Comparison of ENCODE assay signal across 24 cellular contexts in genomic region chr6:86581833-86582232, GRCh38.
A peak's percentile ranks its signal among the peaks of the same experiment; 100 is the strongest.
DNase-seq lines count a peak whose midpoint lies in the region; ATAC-seq and TF ChIP-seq lines count a peak whose summit lies in the region.
"Had no signal": no experiment of that assay in that cellular context is flagged by ENCODE, and none has a peak within 500 bp of the region (broad histone marks: within the 10 kb centered on the region; RNA-seq: fewer than 3 reads in every experiment).

No MANE protein-coding gene starts in this region.

- H2AFZ ChIP-seq in smooth muscle cell (ENCODE audit: low read depth) = no peak overlapping the region
- H2AFZ ChIP-seq: GM23338 had no signal

- no peak for TF ChIP-seq POLR2A in breast epithelium (IDR thresholded peaks at IDR 0.05)

- H3K36me3 Mint-ChIP-seq in MCF 10A (ENCODE audit: insufficient read depth, unreplicated experiment) = no peaks in the 10 kb centered on the region
- H3K36me3 Mint-ChIP-seq: CD8-positive, alpha-beta T cell had no signal

- H3F3A ChIP-seq in smooth muscle cell (ENCODE audit: low read depth) = no peaks in the 10 kb centered on the region

- H3K79me2 ChIP-seq in smooth muscle cell (ENCODE audit: low read depth) = no peaks in the 10 kb centered on the region

- H3K4me3 ChIP-seq in breast epithelium = no peak overlapping the region
- H3K4me3 ChIP-seq in smooth muscle cell = no peak overlapping the region
- H3K4me3 ChIP-seq: GM23338, HAP-1, MG63 had no signal

- ATAC-seq in foreskin keratinocyte = no peak
- ATAC-seq: CD8-positive, alpha-beta T cell; GM23338; Panc1; SK-N-SH treated with all-trans-retinoic acid at 6 μM for 48 hours had no signal

- no TSS peak for BruUV-seq in MCF 10A (replicated peaks; lab: Mats Ljungman, UMichigan)

- no peak for TF ChIP-seq CTCF in MCF 10A (IDR thresholded peaks at IDR 0.05; ENCODE audit: unreplicated experiment)
- TF ChIP-seq CTCF in breast epithelium (IDR thresholded peaks at IDR 0.05) = no peak
- TF ChIP-seq CTCF in RWPE1 (conservative IDR thresholded peaks at IDR 0.05; ENCODE audit: low read depth) = no peak
- no peak for TF ChIP-seq CTCF in foreskin keratinocyte (conservative IDR thresholded peaks at IDR 0.05)
- TF ChIP-seq CTCF in smooth muscle cell (IDR thresholded peaks at IDR 0.05; ENCODE audit: borderline replicate concordance, insufficient read depth, poor library complexity, severe bottlenecking) = no peak
- TF ChIP-seq CTCF in GM10266 (IDR thresholded peaks at IDR 0.05; ENCODE audit: control insufficient read depth, insufficient read depth, low read depth, missing control alignments) = no peak

- H3K27ac ChIP-seq in breast epithelium (no peak overlapping the region), RWPE1 (no peak overlapping the region), foreskin keratinocyte (no peak overlapping the region), smooth muscle cell (ENCODE audit: low read depth) (peak overlapping the region; percentile 54)
- H3K27ac ChIP-seq: 22Rv1, C4-2B had no signal

- no peaks in the 10 kb centered on the region for H3K27me3 Mint-ChIP-seq in MCF 10A (ENCODE audit: insufficient read depth, unreplicated experiment)
- H3K27me3 Mint-ChIP-seq: B cell had no signal

- no peak overlapping the region for H3K4me3 Mint-ChIP-seq in MCF 10A (ENCODE audit: unreplicated experiment)
- H3K4me3 Mint-ChIP-seq: B cell; CD8-positive, alpha-beta T cell; GM23338 had no signal

- H3K9me3 Mint-ChIP-seq in MCF 10A (ENCODE audit: unreplicated experiment) = peaks cover 25% of the 10 kb centered on the region

- H3K4me2 ChIP-seq in smooth muscle cell = no peak overlapping the region
- H3K4me2 ChIP-seq: GM23338 had no signal

- DNase-seq in MCF 10A (ENCODE audit: unreplicated experiment) (peak; percentile 64), breast epithelium (ENCODE audit: low spot score in 2 of 2) (no peak), RWPE1 (ENCODE audit: low spot score) (peak; percentile 19), foreskin keratinocyte (peak; percentile 6 to 61), smooth muscle cell (lab: John Stamatoyannopoulos, UW; ENCODE audit: unreplicated experiment) (no peak), NCI-H748 treated with DMSO at 0.1 percent for 48 hours (lab: John Stamatoyannopoulos, UW) (no peak), GM10266 (ENCODE audit: extremely low spot score) (no peak), NCI-H2107 treated with DMSO at 0.1 percent for 48 hours (lab: John Stamatoyannopoulos, UW; ENCODE audit: unreplicated experiment) (no peak)
- DNase-seq: Caco-2; CD8-positive, alpha-beta T cell; DMS 273 treated with DMSO at 0.1 percent for 48 hours; DND-41; Kasumi-1; MG63; NCI-H2029; NCI-H446 treated with DMSO at 0.1 percent for 48 hours; NCI-H526 had no signal

- no peaks in the 10 kb centered on the region for H3K36me3 ChIP-seq in breast epithelium
- no peaks in the 10 kb centered on the region for H3K36me3 ChIP-seq in smooth muscle cell (ENCODE audit: low read depth)
- H3K36me3 ChIP-seq: HAP-1, MG63 had no signal

- H3K27me3 ChIP-seq in breast epithelium (no peaks in the 10 kb centered on the region), foreskin keratinocyte (no peaks in the 10 kb centered on the region), smooth muscle cell (ENCODE audit: low read depth) (no peaks in the 10 kb centered on the region)
- H3K27me3 ChIP-seq: MG63 had no signal

- H3K27ac Mint-ChIP-seq in MCF 10A (ENCODE audit: low read depth, unreplicated experiment) = peak overlapping the region; percentile 44
- H3K27ac Mint-ChIP-seq: B cell; CD8-positive, alpha-beta T cell; GM23338 had no signal

- H3K4me1 ChIP-seq in breast epithelium (no peaks in the 10 kb centered on the region), foreskin keratinocyte (no peaks in the 10 kb centered on the region), smooth muscle cell (ENCODE audit: low read depth) (no peaks in the 10 kb centered on the region)
- H3K4me1 ChIP-seq: Caco-2, HAP-1 had no signal

- intact Hi-C loops in MCF 10A (cut with micrococcal nuclease) (no loop called here), breast epithelium (cut with DNase I; ENCODE audit: low total_unique reads) (no loop called here)

- POLR2A ChIA-PET in MCF 10A (lab: Yijun Ruan, JAX) (no interaction called here), RWPE1 (lab: Yijun Ruan, JAX; ENCODE audit: low non-redundant PET) (no interaction called here)

- CTCF ChIA-PET in MCF 10A (lab: Yijun Ruan, JAX) (no interaction called here), RWPE1 (lab: Yijun Ruan, JAX) (no interaction called here)

- H3K4me1 Mint-ChIP-seq in MCF 10A (ENCODE audit: insufficient read depth, unreplicated experiment) = peaks cover 9% of the 10 kb centered on the region
- H3K4me1 Mint-ChIP-seq: B cell, GM23338 had no signal

- no peaks in the 10 kb centered on the region for H4K20me1 ChIP-seq in smooth muscle cell (ENCODE audit: low read depth)

- H3K9me3 ChIP-seq in breast epithelium (peaks cover 13 to 58% of the 10 kb centered on the region in 2 donors), smooth muscle cell (replicated peaks; ENCODE audit: low read depth) (no peaks in the 10 kb centered on the region)
- H3K9me3 ChIP-seq: HAP-1, MG63 had no signal

- H3K9ac ChIP-seq in smooth muscle cell (ENCODE audit: low read depth) = no peak overlapping the region

- WGBS in smooth muscle cell (ENCODE audit: low lambda C conversion rate) = 81% methylated on average over 3 of the region's 3 CpGs

Comparison
In these comparisons a context has a peak if more than half of its experiments do, and no peak if none do; other contexts are left out.
1. DNase-seq: peak in MCF 10A (single experiment), RWPE1 (single experiment) and foreskin keratinocyte (2 of 2); none in breast epithelium (0 of 2), smooth muscle cell (single experiment), NCI-H748 treated with DMSO at 0.1 percent for 48 hours (single experiment), GM10266 (single experiment) and NCI-H2107 treated with DMSO at 0.1 percent for 48 hours (single experiment).